27 cellular contexts compared by ENCODE assay signal in genomic region chr20:12064540-12064939, GRCh38.
"Had no signal": no experiment of that assay in that cellular context is flagged by ENCODE, and none has a peak within 500 bp of the region (broad histone marks: within the 10 kb centered on the region; RNA-seq: fewer than 3 reads in every experiment).

No MANE protein-coding gene starts in this region.

- H3K27ac Mint-ChIP-seq: stimulated activated effector memory CD8-positive, alpha-beta T cell treated with anti-CD3 and anti-CD28 coated beads, Interleukin-12 subunit alpha, Interleukin-12 subunit beta, amount 100 ng/mL, for 72 hours; stimulated activated memory B cell treated with anti-CD40 and anti-IgM and Interleukin-4, amounts not matched to agents 10 μg/mL and 1 μg/mL and 100 μg/mL, for 72 hours; stimulated activated naive B cell treated with anti-CD40 and anti-IgM and Interleukin-4, amounts not matched to agents 10 μg/mL and 1 μg/mL and 100 μg/mL, for 72 hours; stimulated activated naive CD8-positive, alpha-beta T cell treated with anti-CD3 and anti-CD28 coated beads, Interleukin-15, amount 100 ng/mL, for 72 hours; stimulated activated naive CD8-positive, alpha-beta T cell treated with anti-CD3 and anti-CD28 coated beads, Interleukin-15, Interleukin-2, amounts not matched to agents 100 ng/mL and 50 ng/mL, for 24 hours; type B pancreatic cell had no signal

- H3K27me3 Mint-ChIP-seq: stimulated activated memory B cell treated with anti-CD40 and anti-IgM and Interleukin-4, amounts not matched to agents 10 μg/mL and 1 μg/mL and 100 μg/mL, for 72 hours; stimulated activated naive B cell treated with anti-CD40 and anti-IgM and Interleukin-4, amounts not matched to agents 10 μg/mL and 1 μg/mL and 100 μg/mL, for 72 hours; stimulated activated naive CD8-positive, alpha-beta T cell treated with anti-CD3 and anti-CD28 coated beads, Interleukin-15, amount 100 ng/mL, for 72 hours; stimulated activated naive CD8-positive, alpha-beta T cell treated with anti-CD3 and anti-CD28 coated beads, Interleukin-15, Interleukin-2, amounts not matched to agents 100 ng/mL and 50 ng/mL, for 24 hours had no signal

- ATAC-seq: stimulated activated effector memory CD8-positive, alpha-beta T cell treated with anti-CD3 and anti-CD28 coated beads, Interleukin-12 subunit alpha, Interleukin-12 subunit beta, amount 100 ng/mL, for 72 hours; stimulated activated memory B cell treated with anti-CD40 and anti-IgM and Interleukin-4, amounts not matched to agents 10 μg/mL and 1 μg/mL and 100 μg/mL, for 72 hours; stimulated activated naive B cell treated with anti-CD40 and anti-IgM and Interleukin-4, amounts not matched to agents 10 μg/mL and 1 μg/mL and 100 μg/mL, for 72 hours; stimulated activated naive CD8-positive, alpha-beta T cell treated with anti-CD3 and anti-CD28 coated beads, Interleukin-15, amount 100 ng/mL, for 72 hours; stimulated activated naive CD8-positive, alpha-beta T cell treated with anti-CD3 and anti-CD28 coated beads, Interleukin-15, Interleukin-2, amounts not matched to agents 100 U/mL and 50 U/mL, for 24 hours had no signal

- H3K27me3 ChIP-seq: stomach, testis, thyroid gland, tibial artery, tibial nerve, transverse colon, upper lobe of left lung, upper lobe of right lung, uterus, vagina had no signal

- H3K4me3 ChIP-seq: stomach, testis, thoracic aorta, thyroid gland, tibial artery, tibial nerve, transverse colon, upper lobe of left lung, upper lobe of right lung, uterus, vagina had no signal

- H3K27ac ChIP-seq: stomach, testis, thoracic aorta, thyroid gland, tibial artery, tibial nerve, transverse colon, upper lobe of left lung, upper lobe of right lung, uterus, vagina had no signal

- H3K36me3 ChIP-seq: stomach, thoracic aorta, thyroid gland, tibial artery, tibial nerve, transverse colon, upper lobe of left lung, upper lobe of right lung, uterus, vagina had no signal

- DNase-seq: stimulated activated CD4-positive, alpha-beta T cell treated with anti-CD3 and anti-CD28 coated beads, Interleukin-2, amount 100 ng/mL, for 48 hours; stimulated activated CD4-positive, alpha-beta T cell treated with anti-CD3 and anti-CD28 coated beads, Interleukin-4, amount 100 ng/mL, for 1 hour; stimulated activated CD4-positive, alpha-beta T cell treated with anti-CD3 and anti-CD28 coated beads, Interleukin-4, amount 100 ng/mL, for 24 hours; stimulated activated CD4-positive, alpha-beta T cell treated with anti-CD3 and anti-CD28 coated beads, Interleukin-4, amount 100 ng/mL, for 4 hours; stimulated activated CD8-positive, alpha-beta memory T cell treated with anti-CD3 and anti-CD28 coated beads, Interleukin-4, amount 100 ng/mL, for 48 hours; stimulated activated naive B cell treated with anti-CD40 and anti-IgM and Interleukin-4, amounts not matched to agents 10 μg/mL and 1 μg/mL and 100 μg/mL, for 72 hours; stimulated activated naive CD4-positive, alpha-beta T cell; stimulated activated naive CD4-positive, alpha-beta T cell treated with Interleukin-2 at 50 U/mL for 16 hours; stimulated activated naive CD8-positive, alpha-beta T cell treated with anti-CD3 and anti-CD28 coated beads, Interleukin-15, amount 100 ng/mL, for 72 hours; stimulated activated naive CD8-positive, alpha-beta T cell treated with anti-CD3 and anti-CD28 coated beads, Interleukin-15, Interleukin-2, amounts not matched to agents 100 U/mL and 50 U/mL, for 24 hours; stomach; substantia nigra; testis; thyroid gland; tibial artery; transverse colon; trophoblast cell; upper lobe of right lung; uterus had no signal

- H3K4me1 ChIP-seq: testis, thyroid gland, tibial nerve, transverse colon, upper lobe of left lung, upper lobe of right lung, uterus, vagina had no signal

- H3K4me3 Mint-ChIP-seq: stimulated activated effector memory CD8-positive, alpha-beta T cell treated with anti-CD3 and anti-CD28 coated beads, Interleukin-12 subunit alpha, Interleukin-12 subunit beta, amount 100 ng/mL, for 72 hours; stimulated activated memory B cell treated with anti-CD40 and anti-IgM and Interleukin-4, amounts not matched to agents 10 μg/mL and 1 μg/mL and 100 μg/mL, for 72 hours; stimulated activated naive B cell treated with anti-CD40 and anti-IgM and Interleukin-4, amounts not matched to agents 10 μg/mL and 1 μg/mL and 100 μg/mL, for 72 hours; stimulated activated naive CD8-positive, alpha-beta T cell treated with anti-CD3 and anti-CD28 coated beads, Interleukin-15, amount 100 ng/mL, for 72 hours; stimulated activated naive CD8-positive, alpha-beta T cell treated with anti-CD3 and anti-CD28 coated beads, Interleukin-15, Interleukin-2, amounts not matched to agents 100 ng/mL and 50 ng/mL, for 24 hours; type B pancreatic cell had no signal

- H3K4me1 Mint-ChIP-seq: stimulated activated effector memory CD8-positive, alpha-beta T cell treated with anti-CD3 and anti-CD28 coated beads, Interleukin-12 subunit alpha, Interleukin-12 subunit beta, amount 100 ng/mL, for 72 hours; stimulated activated memory B cell treated with anti-CD40 and anti-IgM and Interleukin-4, amounts not matched to agents 10 μg/mL and 1 μg/mL and 100 μg/mL, for 72 hours; stimulated activated naive CD8-positive, alpha-beta T cell treated with anti-CD3 and anti-CD28 coated beads, Interleukin-15, amount 100 ng/mL, for 72 hours had no signal

- H3K9me3 Mint-ChIP-seq: stimulated activated naive CD8-positive, alpha-beta T cell treated with anti-CD3 and anti-CD28 coated beads, Interleukin-15, Interleukin-2, amounts not matched to agents 100 ng/mL and 50 ng/mL, for 24 hours; type B pancreatic cell had no signal

- H3K9me3 ChIP-seq: testis, thoracic aorta, thyroid gland, tibial artery, upper lobe of right lung, uterus, vagina had no signal

- H3K36me3 Mint-ChIP-seq: stimulated activated effector memory CD8-positive, alpha-beta T cell treated with anti-CD3 and anti-CD28 coated beads, Interleukin-12 subunit alpha, Interleukin-12 subunit beta, amount 100 ng/mL, for 72 hours; stimulated activated memory B cell treated with anti-CD40 and anti-IgM and Interleukin-4, amounts not matched to agents 10 μg/mL and 1 μg/mL and 100 μg/mL, for 72 hours; stimulated activated naive B cell treated with anti-CD40 and anti-IgM and Interleukin-4, amounts not matched to agents 10 μg/mL and 1 μg/mL and 100 μg/mL, for 72 hours; type B pancreatic cell had no signal
